Comparison of ENCODE assay signal across 19 cellular contexts in the genomic region with DNA sequence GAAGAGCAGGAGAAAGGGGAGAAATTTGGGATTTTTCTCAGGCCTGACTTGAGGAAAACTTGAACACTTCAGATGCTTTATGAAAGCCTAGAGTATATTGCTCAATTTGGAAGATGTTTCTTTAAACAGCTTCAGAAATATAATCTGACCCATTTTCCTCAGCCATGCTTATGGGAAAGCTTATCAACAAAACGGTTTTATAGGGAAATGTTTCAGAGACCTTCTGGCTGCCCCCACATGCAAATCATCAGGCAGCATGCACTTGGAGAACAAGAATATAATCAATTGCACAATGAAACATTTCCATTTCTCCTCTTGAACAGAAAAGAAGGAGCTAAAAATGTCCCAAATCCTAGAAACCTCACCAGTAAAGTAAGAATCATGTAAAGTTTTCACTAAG.
DNase-seq lines count a peak whose midpoint lies in the region; ATAC-seq and TF ChIP-seq lines count a peak whose summit lies in the region.
"Had no signal": no experiment of that assay in that cellular context is flagged by ENCODE, and none has a peak within 500 bp of the region (broad histone marks: within the 10 kb centered on the region; RNA-seq: fewer than 3 reads in every experiment).

No MANE protein-coding gene starts in this region.

- no peak for TF ChIP-seq CTCF in vagina (IDR thresholded peaks at IDR 0.05)
- TF ChIP-seq CTCF in right lobe of liver (IDR thresholded peaks at IDR 0.05) = no peak

- intact Hi-C loops in vagina (cut with DNase I) (no loop called here), right lobe of liver (cut with DNase I) (no loop called here)

- H3K27ac ChIP-seq in vagina (peak overlapping the region; percentile 3), right lobe of liver (no peak overlapping the region)
- H3K27ac ChIP-seq: HL-60 had no signal

- DNase-seq in DMS 273 treated with DMSO at 0.1 percent for 48 hours (lab: John Stamatoyannopoulos, UW) (peak; percentile 14), adipocyte (ENCODE audit: low read depth) (peak; percentile 11), iris pigment epithelial cell (ENCODE audit: low read depth) (peak; percentile 8), vagina (ENCODE audit: extremely low spot score in 2 of 2) (no peak), right lobe of liver (no peak)
- DNase-seq in stimulated activated CD4-positive, alpha-beta T cell treated with anti-CD3 and anti-CD28 coated beads, Interleukin-4, amount 100 ng/mL, for 4 hours = no peak
- DNase-seq: BE2C; C1 segment of cervical spinal cord; Caco-2; CD4-positive, CD25-positive, alpha-beta regulatory T cell; DMS79 treated with DMSO at 0.1 percent for 48 hours; GF-D8; GOT3; H7; HFFc6 had no signal

- no peak overlapping the region for H3K9ac ChIP-seq in adipocyte (ENCODE audit: low read length)

- ATAC-seq in HG03565 (IDR thresholded peaks at IDR 0.05; ENCODE audit: unreplicated experiment) = no peak
- no peak for ATAC-seq in right lobe of liver
- ATAC-seq: HCT116, K562 had no signal

- H3K9me3 ChIP-seq in adipocyte (ENCODE audit: control insufficient read depth, low read length) = no peaks in the 10 kb centered on the region
- no peaks in the 10 kb centered on the region for H3K9me3 ChIP-seq in vagina
- H3K9me3 ChIP-seq in right lobe of liver = no peaks in the 10 kb centered on the region
- H3K9me3 ChIP-seq: BE2C, Caco-2 had no signal

- 31% methylated on average over 1 of the region's 1 CpG for WGBS in right lobe of liver (ENCODE audit: insufficient coverage, low coverage, low lambda C conversion rate, missing lambda C conversion rate)

- H3K27me3 ChIP-seq in adipocyte (replicated peaks; ENCODE audit: control insufficient read depth, insufficient read depth, low read length) (no peaks in the 10 kb centered on the region), vagina (no peaks in the 10 kb centered on the region), right lobe of liver (no peaks in the 10 kb centered on the region)
- H3K27me3 ChIP-seq: BE2C had no signal

- H3K36me3 ChIP-seq in adipocyte (ENCODE audit: control insufficient read depth, insufficient read depth, low read length, severe bottlenecking) (no peaks in the 10 kb centered on the region), vagina (no peaks in the 10 kb centered on the region), right lobe of liver (no peaks in the 10 kb centered on the region)
- H3K36me3 ChIP-seq: BE2C had no signal

- H3K4me3 ChIP-seq in adipocyte (ENCODE audit: low read length) (no peak overlapping the region), vagina (no peak overlapping the region), right lobe of liver (no peak overlapping the region)
- H3K4me3 ChIP-seq: K562 had no signal

- no peaks in the 10 kb centered on the region for H3K4me1 ChIP-seq in adipocyte (ENCODE audit: control insufficient read depth, insufficient read depth, low read length)
- H3K4me1 ChIP-seq in vagina = no peaks in the 10 kb centered on the region
- H3K4me1 ChIP-seq in right lobe of liver = no peaks in the 10 kb centered on the region
- H3K4me1 ChIP-seq: BE2C, Caco-2 had no signal

- no peak for TF ChIP-seq POLR2A in vagina (IDR thresholded peaks at IDR 0.05)
- no peak for TF ChIP-seq POLR2A in right lobe of liver (IDR thresholded peaks at IDR 0.05)

Comparison
In these comparisons a context has a peak if more than half of its experiments do, and no peak if none do; other contexts are left out.
1. DNase-seq: peak in DMS 273 treated with DMSO at 0.1 percent for 48 hours (single experiment), adipocyte (single experiment) and iris pigment epithelial cell (single experiment); none in vagina (0 of 2), stimulated activated CD4-positive, alpha-beta T cell treated with anti-CD3 and anti-CD28 coated beads, Interleukin-4, amount 100 ng/mL, for 4 hours (0 of 2) and right lobe of liver (0 of 3).